Comparison of ENCODE assay signal across 16 cellular contexts in genomic region chr2:97724946-97725688, GRCh38. TPM values are rescaled to one million over a fixed set of nuclear protein-coding genes. Genes with fewer than 3 reads are reported as not detected.
DNase-seq lines count a peak whose midpoint lies in the region; ATAC-seq, FAIRE-seq and TF ChIP-seq lines count a peak whose summit lies in the region.
"Had no signal": no experiment of that assay in that cellular context is flagged by ENCODE, and none has a peak within 500 bp of the region (broad histone marks: within the 10 kb centered on the region; RNA-seq: fewer than 3 reads in every experiment).

No MANE protein-coding gene starts in this region.

- H3K9ac ChIP-seq in mesendoderm (ENCODE audit: low read length): no peak overlapping the region

- no peak overlapping the region for H3K23ac ChIP-seq in mesendoderm (ENCODE audit: low read length)

- no peak for DNase-seq in CD4-positive, CD25-positive, alpha-beta regulatory T cell
- no peak for DNase-seq in CD8-positive, alpha-beta memory T cell
- DNase-seq in activated naive CD8-positive, alpha-beta T cell treated with anti-CD3 and anti-CD28 coated beads, Interleukin-2, amount 50 U/mL, for 24 hours: no peak
- no peak for DNase-seq in mesendoderm
- DNase-seq in GF-D8 (lab: John Stamatoyannopoulos, UW): no peak
- DNase-seq in D721Med (ENCODE audit: insufficient read length, low spot score): no peak
- DNase-seq: activated CD8-positive, alpha-beta memory T cell treated with anti-CD3 and anti-CD28 coated beads, Interleukin-2, amount 50 U/mL, for 48 hours; NCI-H146; NCI-H774; PC-9; T-helper 9 cell; testis had no signal

- H3K79me2 ChIP-seq in mesendoderm (ENCODE audit: control insufficient read depth, insufficient read depth, low read length): no peaks in the 10 kb centered on the region

- peak overlapping the region; percentile 9 to 90 (median 63) for H3K27ac Mint-ChIP-seq in CD4-positive, CD25-positive, alpha-beta regulatory T cell
- peak overlapping the region in 7 of 8 donors; percentile 61 to 93 (median 89) for H3K27ac Mint-ChIP-seq in CD8-positive, alpha-beta memory T cell
- H3K27ac Mint-ChIP-seq in activated naive CD8-positive, alpha-beta T cell treated with anti-CD3 and anti-CD28 coated beads, Interleukin-2, amount 50 U/mL, for 24 hours: peak overlapping the region; percentile 30

- ATAC-seq in CD4-positive, CD25-positive, alpha-beta regulatory T cell (ENCODE audit: low read depth in 2 of 2): no peak
- ATAC-seq in activated naive CD8-positive, alpha-beta T cell treated with anti-CD3 and anti-CD28 coated beads, Interleukin-2, amount 50 U/mL, for 24 hours: no peak
- ATAC-seq in GM18861 (IDR thresholded peaks at IDR 0.05; ENCODE audit: unreplicated experiment): no peak
- ATAC-seq: activated CD4-positive, CD25-positive, alpha-beta regulatory T cell treated with anti-CD3 and anti-CD28 coated beads, Interleukin-2, amount 50 U/mL, for 24 hours had no signal

- no peak for FAIRE-seq in D721Med (lab: Jason Lieb, UNC)

- POLR2A ChIA-PET in CD8-positive, alpha-beta memory T cell (lab: Charles Lee): interaction anchor here (1.0 to 1.2 kb wide), 2 partner anchors 12 to 19 kb away, joined by 3 read pairs; partner anchors contain the start of gene ZAP70

- no peaks in the 10 kb centered on the region for H3K27me3 ChIP-seq in CD4-positive, CD25-positive, alpha-beta regulatory T cell (ENCODE audit: control insufficient read depth, insufficient read depth, low read length)
- no peaks in the 10 kb centered on the region for H3K27me3 ChIP-seq in CD8-positive, alpha-beta memory T cell (ENCODE audit: insufficient read depth, low read length, poor library complexity, severe bottlenecking)
- H3K27me3 ChIP-seq in mesendoderm (ENCODE audit: insufficient read depth, low read length, poor library complexity): no peaks in the 10 kb centered on the region
- H3K27me3 ChIP-seq: testis had no signal

- H2BK15ac ChIP-seq in mesendoderm (replicated peaks; ENCODE audit: low read depth): no peak overlapping the region

- H3K4me1 ChIP-seq in CD4-positive, CD25-positive, alpha-beta regulatory T cell (ENCODE audit: control insufficient read depth, insufficient read depth, low read length, poor library complexity, severe bottlenecking): peaks cover 41% of the 10 kb centered on the region
- peaks cover 62% of the 10 kb centered on the region for H3K4me1 ChIP-seq in CD8-positive, alpha-beta memory T cell (ENCODE audit: insufficient read depth, low read length)
- no peaks in the 10 kb centered on the region for H3K4me1 ChIP-seq in mesendoderm (ENCODE audit: control insufficient read depth, low read depth, low read length)
- H3K4me1 ChIP-seq: testis had no signal

- H3K9me3 ChIP-seq in CD4-positive, CD25-positive, alpha-beta regulatory T cell (ENCODE audit: control insufficient read depth in 2 of 2, low read length in 2 of 2): peaks cover 0 to 1% of the 10 kb centered on the region in 2 experiments
- H3K9me3 ChIP-seq in CD8-positive, alpha-beta memory T cell (ENCODE audit: low read length): no peaks in the 10 kb centered on the region
- H3K9me3 ChIP-seq: testis had no signal

- H4K8ac ChIP-seq in mesendoderm (ENCODE audit: low read depth, low read length): no peak overlapping the region

- peaks cover 0 to 2% (median under 1%) of the 10 kb centered on the region in 7 donors for H3K9me3 Mint-ChIP-seq in CD4-positive, CD25-positive, alpha-beta regulatory T cell
- peaks cover 0 to under 1% (median 0%) of the 10 kb centered on the region in 5 donors for H3K9me3 Mint-ChIP-seq in CD8-positive, alpha-beta memory T cell
- H3K9me3 Mint-ChIP-seq in activated naive CD8-positive, alpha-beta T cell treated with anti-CD3 and anti-CD28 coated beads, Interleukin-2, amount 50 U/mL, for 24 hours: no peaks in the 10 kb centered on the region

- peak overlapping the region in 1 of 4 donors; percentile 21 for H3K4me3 Mint-ChIP-seq in CD4-positive, CD25-positive, alpha-beta regulatory T cell
- peak overlapping the region in 3 of 7 donors; percentile 49 to 80 (median 50) for H3K4me3 Mint-ChIP-seq in CD8-positive, alpha-beta memory T cell
- no peak overlapping the region for H3K4me3 Mint-ChIP-seq in activated naive CD8-positive, alpha-beta T cell treated with anti-CD3 and anti-CD28 coated beads, Interleukin-2, amount 50 U/mL, for 24 hours

- H3K27ac ChIP-seq in CD4-positive, CD25-positive, alpha-beta regulatory T cell (ENCODE audit: insufficient read depth, low read length, poor library complexity, severe bottlenecking): no peak overlapping the region
- no peak overlapping the region for H3K27ac ChIP-seq in CD8-positive, alpha-beta memory T cell (ENCODE audit: low read depth, low read length)
- no peak overlapping the region for H3K27ac ChIP-seq in mesendoderm (ENCODE audit: low read depth, low read length)
- H3K27ac ChIP-seq: PC-9, testis had no signal

- H3K4me3 ChIP-seq in CD4-positive, CD25-positive, alpha-beta regulatory T cell (ENCODE audit: low read depth, low read length): no peak overlapping the region
- H3K4me3 ChIP-seq in CD8-positive, alpha-beta memory T cell (ENCODE audit: low read length): no peak overlapping the region
- H3K4me3 ChIP-seq in mesendoderm (ENCODE audit: low read length): no peak overlapping the region
- H3K4me3 ChIP-seq: PC-9 had no signal

- no peak overlapping the region for H2BK120ac ChIP-seq in mesendoderm (ENCODE audit: low read depth, low read length)

- H3K4me2 ChIP-seq in mesendoderm (ENCODE audit: low read length): no peak overlapping the region
- H3K4me2 ChIP-seq: PC-9 had no signal

- peaks cover 4 to 81% (median 56%) of the 10 kb centered on the region in 4 donors for H3K4me1 Mint-ChIP-seq in CD4-positive, CD25-positive, alpha-beta regulatory T cell
- peaks cover 67 to 91% (median 78%) of the 10 kb centered on the region in 3 donors for H3K4me1 Mint-ChIP-seq in CD8-positive, alpha-beta memory T cell
- peaks cover 86% of the 10 kb centered on the region for H3K4me1 Mint-ChIP-seq in activated naive CD8-positive, alpha-beta T cell treated with anti-CD3 and anti-CD28 coated beads, Interleukin-2, amount 50 U/mL, for 24 hours

- no peak overlapping the region for H2BK5ac ChIP-seq in mesendoderm (ENCODE audit: low read length)

- H3K36me3 ChIP-seq in CD4-positive, CD25-positive, alpha-beta regulatory T cell (ENCODE audit: control insufficient read depth, insufficient read depth, low read length): peaks cover 78% of the 10 kb centered on the region
- peaks cover 64% of the 10 kb centered on the region for H3K36me3 ChIP-seq in CD8-positive, alpha-beta memory T cell (ENCODE audit: insufficient read depth, low read length)
- H3K36me3 ChIP-seq in mesendoderm (ENCODE audit: control insufficient read depth, insufficient read depth, low read length): no peaks in the 10 kb centered on the region

- H3K79me1 ChIP-seq in mesendoderm (ENCODE audit: low read length): no peaks in the 10 kb centered on the region

- H3K56ac ChIP-seq in mesendoderm (ENCODE audit: low read length): peak overlapping the region; percentile 6

- H4K5ac ChIP-seq in mesendoderm (ENCODE audit: low read length): no peak overlapping the region

- H2AK5ac ChIP-seq in mesendoderm (ENCODE audit: low read length): no peak overlapping the region

- H3K36me3 Mint-ChIP-seq in CD4-positive, CD25-positive, alpha-beta regulatory T cell: peaks cover 56% of the 10 kb centered on the region
- peaks cover 32 to 91% (median 33%) of the 10 kb centered on the region in 3 donors for H3K36me3 Mint-ChIP-seq in CD8-positive, alpha-beta memory T cell
- H3K36me3 Mint-ChIP-seq in activated naive CD8-positive, alpha-beta T cell treated with anti-CD3 and anti-CD28 coated beads, Interleukin-2, amount 50 U/mL, for 24 hours (ENCODE audit: low read depth): peaks cover 78% of the 10 kb centered on the region

- WGBS in mesendoderm (ENCODE audit: extremely low coverage, insufficient coverage, low lambda C conversion rate): no CpG with 5 or more reads among the region's 31 CpGs

- H3K4ac ChIP-seq in mesendoderm (ENCODE audit: low read depth, low read length): no peak overlapping the region

- H3K27me3 Mint-ChIP-seq in CD4-positive, CD25-positive, alpha-beta regulatory T cell: no peaks in the 10 kb centered on the region
- H3K27me3 Mint-ChIP-seq in CD8-positive, alpha-beta memory T cell: no peaks in the 10 kb centered on the region
- H3K27me3 Mint-ChIP-seq in activated naive CD8-positive, alpha-beta T cell treated with anti-CD3 and anti-CD28 coated beads, Interleukin-2, amount 50 U/mL, for 24 hours: no peaks in the 10 kb centered on the region

- no peak for TF ChIP-seq CTCF in D721Med (IDR thresholded peaks at IDR 0.05; ENCODE audit: insufficient read depth, missing control alignments)

- H3K18ac ChIP-seq in mesendoderm (ENCODE audit: low read length): no peak overlapping the region

- CTCF ChIA-PET in CD8-positive, alpha-beta memory T cell (lab: Charles Lee): interaction anchor here (0.6 to 4.9 kb wide), 3 partner anchors 11 to 18 kb away, joined by 3 to 20 read pairs (median 6); no protein-coding TSS in a partner anchor

RNA-seq across cellular contexts. Expression of gene ZAP70, which starts 11.7 kb away (rescaled TPM):
- 431 TPM for total RNA-seq in CD4-positive, CD25-positive, alpha-beta regulatory T cell
- polyA plus RNA-seq in CD4-positive, CD25-positive, alpha-beta regulatory T cell: 100 to 1,000 TPM; 104 to 144 (median 130) TPM
- total RNA-seq in CD8-positive, alpha-beta memory T cell: 100 to 1,000 TPM; 180 to 197 TPM
- polyA plus RNA-seq in CD8-positive, alpha-beta memory T cell: 184 TPM
- 0.46 TPM for polyA plus RNA-seq in mesendoderm (2013, experiment 1 of 2)
- polyA plus RNA-seq in mesendoderm (2013, experiment 2 of 2): 0.63 TPM
- total RNA-seq: fibroblast of lung, PC-9, SK-MEL-5 had no signal
- polyA plus RNA-seq: fibroblast of lung had no signal

RNA-seq across cellular contexts. Expression of gene C2orf92, which starts 55.6 kb away (rescaled TPM):
- total RNA-seq in CD4-positive, CD25-positive, alpha-beta regulatory T cell: 20.4 TPM
- polyA plus RNA-seq in CD4-positive, CD25-positive, alpha-beta regulatory T cell: under 1 TPM in 1 of 4 donors, not detected in 3; 0.61 TPM
- 1 to 10 TPM; 4.6 to 6.5 TPM for total RNA-seq in CD8-positive, alpha-beta memory T cell
- not detected for polyA plus RNA-seq in CD8-positive, alpha-beta memory T cell
- polyA plus RNA-seq in mesendoderm (2013, experiment 1 of 2): 1.7 TPM
- 1.7 TPM for polyA plus RNA-seq in mesendoderm (2013, experiment 2 of 2)

Comparison
In these comparisons a context has a peak if more than half of its experiments do, and no peak if none do; other contexts are left out.
1. H3K27ac Mint-ChIP-seq: peak in every context shown above with its lines; median percentile 89 in CD8-positive, alpha-beta memory T cell; 63 in CD4-positive, CD25-positive, alpha-beta regulatory T cell; 30 in activated naive CD8-positive, alpha-beta T cell treated with anti-CD3 and anti-CD28 coated beads, Interleukin-2, amount 50 U/mL, for 24 hours.